Comparison of ENCODE assay signal across 10 cellular contexts in the genomic region with DNA sequence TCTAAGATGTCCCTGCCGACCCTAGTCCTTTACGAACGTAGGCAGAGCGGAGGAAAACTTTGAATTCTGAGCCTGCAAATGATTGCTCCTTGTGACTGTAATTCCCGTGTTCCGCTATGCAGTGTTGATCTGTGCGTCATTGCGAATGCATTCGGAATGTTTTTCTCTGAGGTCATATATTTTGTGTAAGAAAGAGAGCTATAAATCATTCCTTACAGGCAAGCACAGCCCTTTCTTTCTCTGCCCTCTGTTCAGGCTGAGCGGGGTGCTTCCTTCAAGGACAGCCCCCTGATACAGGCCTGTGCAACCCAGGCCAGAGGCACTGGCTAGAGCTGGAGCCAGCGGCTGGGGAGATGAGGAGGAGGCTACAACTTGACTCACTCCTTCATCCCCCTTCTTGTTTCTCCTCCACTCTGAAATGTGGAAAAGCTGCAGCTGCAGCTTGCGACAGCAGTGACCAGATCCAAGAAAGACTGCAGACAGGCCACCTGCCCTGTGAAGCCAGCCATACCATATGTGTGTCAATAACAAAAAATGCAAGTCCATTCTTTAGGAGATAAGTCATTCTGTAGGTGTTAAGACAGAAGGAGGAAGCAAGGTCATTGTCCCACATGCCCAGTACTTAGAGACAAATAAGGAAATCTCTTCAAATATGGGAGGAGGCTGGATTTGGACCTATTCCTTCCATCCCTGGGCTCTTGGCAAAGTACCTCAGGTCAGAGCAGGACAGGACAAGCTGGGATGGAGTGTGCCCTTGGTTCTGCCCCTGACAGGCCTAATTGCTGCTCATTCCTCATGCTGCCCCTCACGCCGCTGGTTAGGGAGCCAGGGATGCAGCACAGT.
DNase-seq lines count a peak whose midpoint lies in the region; ATAC-seq, FAIRE-seq and TF ChIP-seq lines count a peak whose summit lies in the region.
"Had no signal": no experiment of that assay in that cellular context is flagged by ENCODE, and none has a peak within 500 bp of the region (broad histone marks: within the 10 kb centered on the region; RNA-seq: fewer than 3 reads in every experiment).

No MANE protein-coding gene starts in this region.

- H3K14ac ChIP-seq in neuronal stem cell (ENCODE audit: low read length) = no peak overlapping the region

- no peak overlapping the region for H2BK5ac ChIP-seq in neuronal stem cell (ENCODE audit: low read length)

- H4K91ac ChIP-seq in neuronal stem cell (ENCODE audit: low read depth, low read length, poor library complexity) = no peak overlapping the region

- H3K27ac ChIP-seq in fibroblast of lung (ENCODE audit: insufficient read depth, low read length) = peak overlapping the region; percentile 32
- H3K27ac ChIP-seq in neuronal stem cell (replicated peaks; ENCODE audit: low read length) = no peak overlapping the region
- H3K27ac ChIP-seq: BLaER1 had no signal

- no peak overlapping the region for H4K8ac ChIP-seq in neuronal stem cell (ENCODE audit: low read depth, low read length)

- ATAC-seq in HG03135 (IDR thresholded peaks at IDR 0.05; ENCODE audit: unreplicated experiment) = no peak

- no peaks in the 10 kb centered on the region for H3K4me1 ChIP-seq in NT2/D1 (ENCODE audit: insufficient read depth, insufficient read length)
- H3K4me1 ChIP-seq in fibroblast of lung (ENCODE audit: control insufficient read depth, extremely low read depth, insufficient read depth, low read length) = peaks cover 5% of the 10 kb centered on the region
- peaks cover 8 to 22% of the 10 kb centered on the region in 2 donors for H3K4me1 ChIP-seq in neuronal stem cell (ENCODE audit: control insufficient read depth in 2 of 2, insufficient read depth in 1 of 2, low read depth in 1 of 2, low read length in 2 of 2)

- DNase-seq in AG10803 (ENCODE audit: low read depth) (peak; percentile 99), NT2/D1 (ENCODE audit: low read depth, low spot score) (no peak), fibroblast of lung (ENCODE audit: low read depth in 2 of 2) (peak; percentile 98 to 99), neuronal stem cell (ENCODE audit: low spot score) (no peak), posterior vena cava (ENCODE audit: low spot score) (no peak), NCI-H2171 (lab: John Stamatoyannopoulos, UW) (no peak), GM12892 (ENCODE audit: insufficient read length) (no peak)

- no peaks in the 10 kb centered on the region for H3K79me2 ChIP-seq in fibroblast of lung (ENCODE audit: control insufficient read depth, insufficient read depth, low read length)

- no peak for TF ChIP-seq CTCF in AG10803 (conservative IDR thresholded peaks at IDR 0.05; ENCODE audit: low read length)
- no peak for TF ChIP-seq CTCF in fibroblast of lung (conservative IDR thresholded peaks at IDR 0.05 in 1 of 2, IDR thresholded peaks at IDR 0.05 in 1 of 2; ENCODE audit: low read depth in 1 of 2, low read length in 2 of 2)

- H3K27me3 ChIP-seq in NT2/D1 (ENCODE audit: insufficient read depth, insufficient read length) (no peaks in the 10 kb centered on the region), fibroblast of lung (ENCODE audit: control insufficient read depth, insufficient read depth, low read length) (no peaks in the 10 kb centered on the region), neuronal stem cell (ENCODE audit: control insufficient read depth in 3 of 3, insufficient read depth in 3 of 3, low read depth in 1 of 3, low read length in 3 of 3) (no peaks in the 10 kb centered on the region)
- H3K27me3 ChIP-seq: BLaER1 had no signal

- H3K18ac ChIP-seq in neuronal stem cell (ENCODE audit: low read length) = no peak overlapping the region

- H2BK12ac ChIP-seq in neuronal stem cell (ENCODE audit: low read length) = no peak overlapping the region

- no CpG with 5 or more reads among the region's 14 CpGs for WGBS in neuronal stem cell (ENCODE audit: extremely low coverage in 2 of 2, insufficient read length in 2 of 2, insufficient replicate concordance in 1 of 2), 2 donors

- H3K4me2 ChIP-seq in fibroblast of lung (ENCODE audit: extremely low read depth, insufficient read depth, low read length) (peak overlapping the region; percentile 9), neuronal stem cell (ENCODE audit: insufficient read depth, low read length, poor library complexity, severe bottlenecking) (no peak overlapping the region)
- H3K4me2 ChIP-seq: BLaER1 had no signal

- no peak overlapping the region for H3K4ac ChIP-seq in neuronal stem cell (ENCODE audit: low read length)

- no peak overlapping the region for H3K4me3 ChIP-seq in AG10803 (ENCODE audit: low read length)
- no peak overlapping the region for H3K4me3 ChIP-seq in NT2/D1 (ENCODE audit: insufficient read length, low read depth)
- no peak overlapping the region for H3K4me3 ChIP-seq in fibroblast of lung (replicated peaks in 1 of 4; ENCODE audit: control extremely low read depth in 1 of 4, insufficient read depth in 1 of 4, low read depth in 3 of 4, low read length in 4 of 4)
- peak overlapping the region in 1 of 2 donors; percentile 10 for H3K4me3 ChIP-seq in neuronal stem cell (ENCODE audit: low read length in 2 of 2)
- H3K4me3 ChIP-seq: BLaER1, skin epidermis had no signal

- H3K36me3 ChIP-seq in NT2/D1 (ENCODE audit: insufficient read depth, insufficient read length, low read length) (no peaks in the 10 kb centered on the region), fibroblast of lung (ENCODE audit: control insufficient read depth, insufficient read depth, low read length) (no peaks in the 10 kb centered on the region), neuronal stem cell (replicated peaks in 1 of 2; ENCODE audit: control insufficient read depth in 2 of 2, insufficient read depth in 2 of 2, low read length in 2 of 2) (no peaks in the 10 kb centered on the region)

- TF ChIP-seq POLR2A in GM12892 (IDR thresholded peaks at IDR 0.05; ENCODE audit: low read depth, low read length) = no peak

- H3K9me3 ChIP-seq in NT2/D1 (ENCODE audit: insufficient read depth, low read length) = no peaks in the 10 kb centered on the region
- no peaks in the 10 kb centered on the region for H3K9me3 ChIP-seq in fibroblast of lung (ENCODE audit: control insufficient read depth, insufficient read depth, low read depth, low read length)
- H3K9me3 ChIP-seq in neuronal stem cell (replicated peaks in 1 of 2; ENCODE audit: control insufficient read depth in 2 of 2, insufficient read depth in 1 of 2, low read depth in 1 of 2, low read length in 2 of 2) = no peaks in the 10 kb centered on the region
- H3K9me3 ChIP-seq: BLaER1 had no signal

- H2AFZ ChIP-seq in fibroblast of lung (ENCODE audit: low read length) (no peak overlapping the region), neuronal stem cell (ENCODE audit: low read length) (peak overlapping the region; percentile 44)

- H3K23ac ChIP-seq in neuronal stem cell (ENCODE audit: low read depth, low read length, poor library complexity) = no peak overlapping the region

- H3K9ac ChIP-seq in NT2/D1 (ENCODE audit: insufficient read length, low read depth) = peak overlapping the region; percentile 26
- H3K9ac ChIP-seq in fibroblast of lung (ENCODE audit: insufficient read depth, low read length) = no peak overlapping the region
- H3K9ac ChIP-seq in neuronal stem cell (ENCODE audit: low read depth, low read length, poor library complexity) = no peak overlapping the region
- H3K9ac ChIP-seq: BLaER1 had no signal

- H2BK15ac ChIP-seq in neuronal stem cell (ENCODE audit: low read length) = no peak overlapping the region

- no peak overlapping the region for H2BK120ac ChIP-seq in neuronal stem cell (ENCODE audit: low read depth, low read length)

- H2AK5ac ChIP-seq in neuronal stem cell (ENCODE audit: low read depth, low read length) = no peak overlapping the region

- FAIRE-seq in GM12892 (lab: Jason Lieb, UNC) = no peak

- no peaks in the 10 kb centered on the region for H3K79me1 ChIP-seq in neuronal stem cell (ENCODE audit: low read depth, low read length)

- intact Hi-C loops in posterior vena cava (cut with DNase I) = loop anchor here in 1 of 2 donors (1.0 to 2.0 kb wide), 2 partner anchors 34 to 221 kb away; no protein-coding TSS in a partner anchor

- H4K20me1 ChIP-seq in fibroblast of lung (ENCODE audit: control insufficient read depth, extremely low read depth, insufficient read depth, low read length) = no peaks in the 10 kb centered on the region

Comparison
In these comparisons a context has a peak if more than half of its experiments do, and no peak if none do; other contexts are left out.
1. DNase-seq: peak in AG10803 (single experiment) and fibroblast of lung (2 of 2); none in NT2/D1 (single experiment), neuronal stem cell (single experiment), posterior vena cava (single experiment), NCI-H2171 (single experiment) and GM12892 (single experiment).